In genomic region chr13:20320885-20321284, GRCh38 we compare ENCODE assay signal across 27 cellular contexts.
"Had no signal": no experiment of that assay in that cellular context is flagged by ENCODE, and none has a peak within 500 bp of the region (broad histone marks: within the 10 kb centered on the region; RNA-seq: fewer than 3 reads in every experiment).

No MANE protein-coding gene starts in this region.

- H3K27me3 ChIP-seq: pancreas, testis, thyroid gland, transverse colon, upper lobe of left lung, vagina had no signal

- H3K4me3 Mint-ChIP-seq: immature natural killer cell; memory B cell; naive thymus-derived CD4-positive, alpha-beta T cell; natural killer cell treated with Interleukin-12 subunit alpha and Interleukin-12 subunit beta and Interleukin-15 and Interleukin-18, amount 100 ng/mL, for 72 hours; stimulated activated naive B cell treated with anti-CD40 and anti-IgM and Interleukin-4, amounts not matched to agents 10 μg/mL and 1 μg/mL and 100 μg/mL, for 72 hours had no signal

- H3K27ac ChIP-seq: left ventricle myocardium inferior, pancreas, prostate gland, stomach, testis, thyroid gland, transverse colon, upper lobe of left lung, vagina had no signal

- H3K36me3 ChIP-seq: left ventricle myocardium inferior, pancreas, prostate gland, stomach, thyroid gland, transverse colon, upper lobe of left lung, vagina had no signal

- DNase-seq: hypothalamus; immature natural killer cell; left ventricle myocardium inferior; midbrain; mucosa of descending colon; naive thymus-derived CD4-positive, alpha-beta T cell; pancreas; posterior cingulate gyrus; retina; right cardiac atrium; stimulated activated CD4-positive, alpha-beta T cell treated with anti-CD3 and anti-CD28 coated beads, Interleukin-12 subunit alpha, Interleukin-12 subunit beta, amount 100 ng/mL, for 4 hours; stimulated activated CD4-positive, alpha-beta T cell treated with anti-CD3 and anti-CD28 coated beads, Interleukin-15, amount 100 ng/mL, for 24 hours; stimulated activated CD4-positive, alpha-beta T cell treated with anti-CD3 and anti-CD28 coated beads, Interleukin-2, amount 100 ng/mL, for 24 hours; stimulated activated CD4-positive, alpha-beta T cell treated with anti-CD3 and anti-CD28 coated beads, Interleukin-4, amount 100 ng/mL, for 1 hour; stimulated activated naive B cell treated with anti-CD40 and anti-IgM and Interleukin-4, amounts not matched to agents 10 μg/mL and 1 μg/mL and 100 μg/mL, for 72 hours; stimulated activated naive CD8-positive, alpha-beta T cell treated with anti-CD3 and anti-CD28 coated beads, Interleukin-15, Interleukin-2, amounts not matched to agents 100 U/mL and 50 U/mL, for 24 hours; stomach; testis; thyroid gland; transverse colon; upper lobe of left lung had no signal

- H3K4me1 ChIP-seq: left ventricle myocardium inferior, pancreas, prostate gland, stomach, testis, thyroid gland, transverse colon, upper lobe of left lung, vagina had no signal

- H3K4me1 Mint-ChIP-seq: immature natural killer cell, memory B cell had no signal

- H3K4me3 ChIP-seq: left ventricle myocardium inferior, lung, mucosa of descending colon, pancreas, prostate gland, skin epidermis, stomach, testis, thyroid gland, transverse colon, upper lobe of left lung, vagina had no signal

- H3K36me3 Mint-ChIP-seq: memory B cell; natural killer cell treated with Interleukin-12 subunit alpha and Interleukin-12 subunit beta and Interleukin-15 and Interleukin-18, amount 100 ng/mL, for 72 hours had no signal

- H3K9me3 ChIP-seq: pancreas, prostate gland, testis, thyroid gland, vagina had no signal

- H3K27ac Mint-ChIP-seq: immature natural killer cell; memory B cell; naive thymus-derived CD4-positive, alpha-beta T cell; natural killer cell treated with Interleukin-12 subunit alpha and Interleukin-12 subunit beta and Interleukin-15 and Interleukin-18, amount 100 ng/mL, for 72 hours; stimulated activated naive B cell treated with anti-CD40 and anti-IgM and Interleukin-4, amounts not matched to agents 10 μg/mL and 1 μg/mL and 100 μg/mL, for 72 hours had no signal
